ENCODE assay signal across 8 cellular contexts in genomic region chr15:56245871-56246814, GRCh38. TPM values are rescaled to one million over a fixed set of nuclear protein-coding genes. Genes with fewer than 3 reads are reported as not detected.
A peak's percentile ranks its signal among the peaks of the same experiment; 100 is the strongest.
DNase-seq lines count a peak whose midpoint lies in the region; ATAC-seq and TF ChIP-seq lines count a peak whose summit lies in the region.

No MANE protein-coding gene starts in this region.

- H3K4me1 ChIP-seq in right lobe of liver = peaks cover 0 to 25% (median 0%) of the 10 kb centered on the region in 4 donors

- intact Hi-C loops in right lobe of liver (cut with DNase I) = no loop called here

- DNase-seq in CD1c-positive myeloid dendritic cell (ENCODE audit: extremely low spot score) = peak; percentile 93
- DNase-seq in NCI-H524 treated with DMSO at 0.1 percent for 48 hours (lab: John Stamatoyannopoulos, UW) = peak; percentile 69
- DNase-seq in activated CD4-positive, alpha-beta T cell treated with anti-CD3 and anti-CD28 coated beads for 4 hours = peak; percentile 85 to 87
- peak; percentile 88 for DNase-seq in dedifferentiated amniotic fluid mesenchymal stem cell (ENCODE audit: extremely low spot score)
- peak; percentile 90 to 92 (median 91) for DNase-seq in right lobe of liver
- peak; percentile 82 to 84 for DNase-seq in stimulated activated CD4-positive, alpha-beta T cell treated with anti-CD3 and anti-CD28 coated beads, Interleukin-4, amount 100 ng/mL, for 4 hours

- peak; percentile 46 for ATAC-seq in GM19328 (IDR thresholded peaks at IDR 0.05; ENCODE audit: unreplicated experiment)
- peak; percentile 55 for ATAC-seq in HG03460 (IDR thresholded peaks at IDR 0.05; ENCODE audit: unreplicated experiment)
- ATAC-seq in right lobe of liver = peak; percentile 82 to 88 (median 83)

- 0% methylated on average over 12 of the region's 15 CpGs for WGBS in right lobe of liver (ENCODE audit: insufficient coverage, low coverage, low lambda C conversion rate, missing lambda C conversion rate)

- no peaks in the 10 kb centered on the region for H3K36me3 ChIP-seq in right lobe of liver

- peak overlapping the region in 1 of 3 donors; percentile 76 for H3K27ac ChIP-seq in right lobe of liver

- TF ChIP-seq CTCF in right lobe of liver (IDR thresholded peaks at IDR 0.05) = peak in 3 of 4 donors; percentile 99 to 100 (median 100)

- no peaks in the 10 kb centered on the region for H3K9me3 ChIP-seq in right lobe of liver

- H3K27me3 ChIP-seq in right lobe of liver = no peaks in the 10 kb centered on the region

- TF ChIP-seq POLR2A in right lobe of liver (IDR thresholded peaks at IDR 0.05) = no peak

- peak overlapping the region; percentile 6 to 44 (median 19) for H3K4me3 ChIP-seq in right lobe of liver

RNA-seq across cellular contexts. Expression of gene RFX7, which starts 2.5 kb away (rescaled TPM):
- 1 to 10 TPM; 4.5 to 7.1 (median 5.8) TPM for total RNA-seq in right lobe of liver
